Comparison of ENCODE assay signal across 1 cellular context in the genomic region with DNA sequence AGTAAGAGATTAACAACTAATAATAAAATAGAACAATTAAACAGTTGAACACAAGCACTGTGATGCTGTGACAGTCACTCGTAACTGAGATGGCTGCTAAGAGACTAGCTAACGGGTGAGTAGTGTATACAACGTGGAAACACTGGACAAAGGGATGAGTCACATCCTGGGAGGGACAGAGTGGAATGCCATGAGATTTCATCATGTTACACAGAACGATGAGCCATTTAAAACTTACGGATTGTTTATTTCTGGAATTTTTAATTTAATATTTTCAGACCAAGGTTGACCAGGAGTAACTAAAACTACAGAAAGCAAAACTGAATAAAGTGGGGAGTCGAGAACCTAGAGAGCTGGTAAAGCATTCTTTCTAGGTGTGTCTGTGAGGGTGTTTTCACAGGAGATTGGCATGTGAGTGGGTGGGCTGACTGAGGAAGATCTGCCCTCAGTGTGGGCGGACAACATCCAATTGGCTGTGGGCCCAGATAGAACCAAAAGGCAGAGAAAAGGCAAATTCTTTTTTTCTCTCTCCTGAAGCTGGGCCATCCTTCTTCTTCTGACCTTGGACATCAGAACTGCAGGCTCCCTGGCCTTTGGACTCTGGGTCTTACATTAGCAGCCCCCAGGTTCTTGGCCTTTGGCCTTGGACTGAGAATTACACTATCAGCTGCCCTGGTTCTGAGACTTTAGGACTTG.
TF ChIP-seq lines count a peak whose summit lies in the region.

No MANE protein-coding gene starts in this region.

TF ChIP-seq in K562, 482 proteins besides CTCF, POLR2A, EP300 and RAD21 (continued from another document and continues in another):
- no peak for TF ChIP-seq BCOR (IDR thresholded peaks at IDR 0.05)
- peak; percentile 88 for TF ChIP-seq DPF2 (IDR thresholded peaks at IDR 0.05)
- TF ChIP-seq ETV1 (tag; conservative IDR thresholded peaks at IDR 0.05; ENCODE audit: low read depth) = peak; percentile 97
- peak; percentile 77 for TF ChIP-seq SMARCE1 (IDR thresholded peaks at IDR 0.05)
- no peak for TF ChIP-seq ZNF707 (CRISPR knock-in tag; conservative IDR thresholded peaks at IDR 0.05)
- TF ChIP-seq DEAF1 (CRISPR knock-in tag; IDR thresholded peaks at IDR 0.05) = no peak
- TF ChIP-seq ARID2 (IDR thresholded peaks at IDR 0.05) = no peak
- peak; percentile 72 for TF ChIP-seq L3MBTL2 (IDR thresholded peaks at IDR 0.05)
- TF ChIP-seq ZNF408 (CRISPR knock-in tag; IDR thresholded peaks at IDR 0.05; ENCODE audit: low read depth) = no peak
- TF ChIP-seq ZNF583 (CRISPR knock-in tag; IDR thresholded peaks at IDR 0.05) = no peak
- TF ChIP-seq FOXJ2 (tag; IDR thresholded peaks at IDR 0.05) = peak; percentile 82
- TF ChIP-seq CREM (IDR thresholded peaks at IDR 0.05; ENCODE audit: low read depth) = peak; percentile 72; the same call in 1 of the 2 replicates
- TF ChIP-seq, protein P1, sequence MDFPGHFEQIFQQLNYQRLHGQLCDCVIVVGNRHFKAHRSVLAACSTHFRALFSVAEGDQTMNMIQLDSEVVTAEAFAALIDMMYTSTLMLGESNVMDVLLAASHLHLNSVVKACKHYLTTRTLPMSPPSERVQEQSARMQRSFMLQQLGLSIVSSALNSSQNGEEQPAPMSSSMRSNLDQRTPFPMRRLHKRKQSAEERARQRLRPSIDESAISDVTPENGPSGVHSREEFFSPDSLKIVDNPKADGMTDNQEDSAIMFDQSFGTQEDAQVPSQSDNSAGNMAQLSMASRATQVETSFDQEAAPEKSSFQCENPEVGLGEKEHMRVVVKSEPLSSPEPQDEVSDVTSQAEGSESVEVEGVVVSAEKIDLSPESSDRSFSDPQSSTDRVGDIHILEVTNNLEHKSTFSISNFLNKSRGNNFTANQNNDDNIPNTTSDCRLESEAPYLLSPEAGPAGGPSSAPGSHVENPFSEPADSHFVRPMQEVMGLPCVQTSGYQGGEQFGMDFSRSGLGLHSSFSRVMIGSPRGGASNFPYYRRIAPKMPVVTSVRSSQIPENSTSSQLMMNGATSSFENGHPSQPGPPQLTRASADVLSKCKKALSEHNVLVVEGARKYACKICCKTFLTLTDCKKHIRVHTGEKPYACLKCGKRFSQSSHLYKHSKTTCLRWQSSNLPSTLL (IDR thresholded peaks at IDR 0.05) = no peak
- no peak for TF ChIP-seq ERF (CRISPR knock-in tag; IDR thresholded peaks at IDR 0.05)
- no peak for TF ChIP-seq KLF16 (IDR thresholded peaks at IDR 0.05)
- TF ChIP-seq SP1 (CRISPR knock-in tag; IDR thresholded peaks at IDR 0.05) = no peak
- TF ChIP-seq RFX5 (IDR thresholded peaks at IDR 0.05; ENCODE audit: low read depth, low read length) = no peak
- TF ChIP-seq CLOCK (CRISPR knock-in tag; IDR thresholded peaks at IDR 0.05; ENCODE audit: borderline replicate concordance) = no peak
- no peak for TF ChIP-seq ATF1 (CRISPR knock-in tag; IDR thresholded peaks at IDR 0.05)
- TF ChIP-seq ATF1 (tag; IDR thresholded peaks at IDR 0.05) = peak; percentile 63
- TF ChIP-seq MCM2 (IDR thresholded peaks at IDR 0.05; ENCODE audit: low read depth) = no peak
- TF ChIP-seq, protein P2, sequence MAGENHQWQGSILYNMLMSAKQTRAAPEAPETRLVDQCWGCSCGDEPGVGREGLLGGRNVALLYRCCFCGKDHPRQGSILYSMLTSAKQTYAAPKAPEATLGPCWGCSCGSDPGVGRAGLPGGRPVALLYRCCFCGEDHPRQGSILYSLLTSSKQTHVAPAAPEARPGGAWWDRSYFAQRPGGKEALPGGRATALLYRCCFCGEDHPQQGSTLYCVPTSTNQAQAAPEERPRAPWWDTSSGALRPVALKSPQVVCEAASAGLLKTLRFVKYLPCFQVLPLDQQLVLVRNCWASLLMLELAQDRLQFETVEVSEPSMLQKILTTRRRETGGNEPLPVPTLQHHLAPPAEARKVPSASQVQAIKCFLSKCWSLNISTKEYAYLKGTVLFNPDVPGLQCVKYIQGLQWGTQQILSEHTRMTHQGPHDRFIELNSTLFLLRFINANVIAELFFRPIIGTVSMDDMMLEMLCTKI (IDR thresholded peaks at IDR 0.05; ENCODE audit: partially characterized antibody) = no peak
- no peak for TF ChIP-seq CREB5 (CRISPR knock-in tag; IDR thresholded peaks at IDR 0.05)
- no peak for TF ChIP-seq HNRNPH1 (optimal IDR thresholded peaks at IDR 0.05; ENCODE audit: low read depth, low read length)
- no peak for TF ChIP-seq SRSF1 (IDR thresholded peaks at IDR 0.05; ENCODE audit: low read depth, low read length)
- TF ChIP-seq, protein P3, sequence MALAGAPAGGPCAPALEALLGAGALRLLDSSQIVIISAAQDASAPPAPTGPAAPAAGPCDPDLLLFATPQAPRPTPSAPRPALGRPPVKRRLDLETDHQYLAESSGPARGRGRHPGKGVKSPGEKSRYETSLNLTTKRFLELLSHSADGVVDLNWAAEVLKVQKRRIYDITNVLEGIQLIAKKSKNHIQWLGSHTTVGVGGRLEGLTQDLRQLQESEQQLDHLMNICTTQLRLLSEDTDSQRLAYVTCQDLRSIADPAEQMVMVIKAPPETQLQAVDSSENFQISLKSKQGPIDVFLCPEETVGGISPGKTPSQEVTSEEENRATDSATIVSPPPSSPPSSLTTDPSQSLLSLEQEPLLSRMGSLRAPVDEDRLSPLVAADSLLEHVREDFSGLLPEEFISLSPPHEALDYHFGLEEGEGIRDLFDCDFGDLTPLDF (CRISPR knock-in tag; IDR thresholded peaks at IDR 0.05) = no peak
- peak; percentile 70 for TF ChIP-seq ZNF589 (CRISPR knock-in tag; IDR thresholded peaks at IDR 0.05; ENCODE audit: low read depth)
- no peak for TF ChIP-seq RBM15 (IDR thresholded peaks at IDR 0.05; ENCODE audit: insufficient read depth, low read length)
- TF ChIP-seq C11orf30 (IDR thresholded peaks at IDR 0.05; ENCODE audit: low read depth) = 0 out of 2 replicates have a peak, but pooled peaks have one; percentile 6
- TF ChIP-seq ZEB2 (IDR thresholded peaks at IDR 0.05) = peak; percentile 62; the same call in 1 of the 2 replicates
- no peak for TF ChIP-seq ZNF586 (CRISPR knock-in tag; conservative IDR thresholded peaks at IDR 0.05)
- TF ChIP-seq NR4A1 (CRISPR knock-in tag; IDR thresholded peaks at IDR 0.05) = no peak
- TF ChIP-seq NR4A1 (tag; IDR thresholded peaks at IDR 0.05) = no peak
- TF ChIP-seq FOXM1 (IDR thresholded peaks at IDR 0.05; ENCODE audit: low read depth) = no peak
- no peak for TF ChIP-seq FOXM1 (CRISPR knock-in tag; IDR thresholded peaks at IDR 0.05; ENCODE audit: low read depth)
- peak; percentile 84 for TF ChIP-seq ZNF175 (CRISPR knock-in tag; IDR thresholded peaks at IDR 0.05; ENCODE audit: low read depth)
- 0 out of 2 replicates have a peak, but pooled peaks have one; percentile 4 for TF ChIP-seq ZNF311 (CRISPR knock-in tag; IDR thresholded peaks at IDR 0.05)
- no peak for TF ChIP-seq SRSF3 (IDR thresholded peaks at IDR 0.05; ENCODE audit: insufficient read depth, low read length)
- 0 out of 4 replicates have a peak, but pooled peaks of 1 of the 2 experiments have one; percentile 33 for TF ChIP-seq TBL1XR1 (IDR thresholded peaks at IDR 0.05; ENCODE audit: low read length in 2 of 2)
- no peak for TF ChIP-seq ETS2 (tag; IDR thresholded peaks at IDR 0.05; ENCODE audit: borderline replicate concordance, poor library complexity, severe bottlenecking)
- TF ChIP-seq, protein P4, sequence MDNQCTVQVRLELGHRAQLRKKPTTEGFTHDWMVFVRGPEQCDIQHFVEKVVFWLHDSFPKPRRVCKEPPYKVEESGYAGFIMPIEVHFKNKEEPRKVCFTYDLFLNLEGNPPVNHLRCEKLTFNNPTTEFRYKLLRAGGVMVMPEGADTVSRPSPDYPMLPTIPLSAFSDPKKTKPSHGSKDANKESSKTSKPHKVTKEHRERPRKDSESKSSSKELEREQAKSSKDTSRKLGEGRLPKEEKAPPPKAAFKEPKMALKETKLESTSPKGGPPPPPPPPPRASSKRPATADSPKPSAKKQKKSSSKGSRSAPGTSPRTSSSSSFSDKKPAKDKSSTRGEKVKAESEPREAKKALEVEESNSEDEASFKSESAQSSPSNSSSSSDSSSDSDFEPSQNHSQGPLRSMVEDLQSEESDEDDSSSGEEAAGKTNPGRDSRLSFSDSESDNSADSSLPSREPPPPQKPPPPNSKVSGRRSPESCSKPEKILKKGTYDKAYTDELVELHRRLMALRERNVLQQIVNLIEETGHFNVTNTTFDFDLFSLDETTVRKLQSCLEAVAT (IDR thresholded peaks at IDR 0.05) = no peak
- no peak for TF ChIP-seq FUS (optimal IDR thresholded peaks at IDR 0.05; ENCODE audit: low read depth, low read length)
- no peak for TF ChIP-seq ZNF830 (CRISPR knock-in tag; IDR thresholded peaks at IDR 0.05)
- TF ChIP-seq TFE3 (CRISPR knock-in tag; IDR thresholded peaks at IDR 0.05) = no peak
- TF ChIP-seq, protein P5, sequence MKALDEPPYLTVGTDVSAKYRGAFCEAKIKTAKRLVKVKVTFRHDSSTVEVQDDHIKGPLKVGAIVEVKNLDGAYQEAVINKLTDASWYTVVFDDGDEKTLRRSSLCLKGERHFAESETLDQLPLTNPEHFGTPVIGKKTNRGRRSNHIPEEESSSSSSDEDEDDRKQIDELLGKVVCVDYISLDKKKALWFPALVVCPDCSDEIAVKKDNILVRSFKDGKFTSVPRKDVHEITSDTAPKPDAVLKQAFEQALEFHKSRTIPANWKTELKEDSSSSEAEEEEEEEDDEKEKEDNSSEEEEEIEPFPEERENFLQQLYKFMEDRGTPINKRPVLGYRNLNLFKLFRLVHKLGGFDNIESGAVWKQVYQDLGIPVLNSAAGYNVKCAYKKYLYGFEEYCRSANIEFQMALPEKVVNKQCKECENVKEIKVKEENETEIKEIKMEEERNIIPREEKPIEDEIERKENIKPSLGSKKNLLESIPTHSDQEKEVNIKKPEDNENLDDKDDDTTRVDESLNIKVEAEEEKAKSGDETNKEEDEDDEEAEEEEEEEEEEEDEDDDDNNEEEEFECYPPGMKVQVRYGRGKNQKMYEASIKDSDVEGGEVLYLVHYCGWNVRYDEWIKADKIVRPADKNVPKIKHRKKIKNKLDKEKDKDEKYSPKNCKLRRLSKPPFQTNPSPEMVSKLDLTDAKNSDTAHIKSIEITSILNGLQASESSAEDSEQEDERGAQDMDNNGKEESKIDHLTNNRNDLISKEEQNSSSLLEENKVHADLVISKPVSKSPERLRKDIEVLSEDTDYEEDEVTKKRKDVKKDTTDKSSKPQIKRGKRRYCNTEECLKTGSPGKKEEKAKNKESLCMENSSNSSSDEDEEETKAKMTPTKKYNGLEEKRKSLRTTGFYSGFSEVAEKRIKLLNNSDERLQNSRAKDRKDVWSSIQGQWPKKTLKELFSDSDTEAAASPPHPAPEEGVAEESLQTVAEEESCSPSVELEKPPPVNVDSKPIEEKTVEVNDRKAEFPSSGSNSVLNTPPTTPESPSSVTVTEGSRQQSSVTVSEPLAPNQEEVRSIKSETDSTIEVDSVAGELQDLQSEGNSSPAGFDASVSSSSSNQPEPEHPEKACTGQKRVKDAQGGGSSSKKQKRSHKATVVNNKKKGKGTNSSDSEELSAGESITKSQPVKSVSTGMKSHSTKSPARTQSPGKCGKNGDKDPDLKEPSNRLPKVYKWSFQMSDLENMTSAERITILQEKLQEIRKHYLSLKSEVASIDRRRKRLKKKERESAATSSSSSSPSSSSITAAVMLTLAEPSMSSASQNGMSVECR (CRISPR knock-in tag; IDR thresholded peaks at IDR 0.05) = no peak
- no peak for TF ChIP-seq ZNF143 (CRISPR knock-in tag; IDR thresholded peaks at IDR 0.05)
- TF ChIP-seq ZNF699 (CRISPR knock-in tag; IDR thresholded peaks at IDR 0.05; ENCODE audit: insufficient replicate concordance) = no peak
